21 cellular contexts compared by ENCODE assay signal in genomic region chr7:28571405-28571804, GRCh38.
"Had no signal": no experiment of that assay in that cellular context is flagged by ENCODE, and none has a peak within 500 bp of the region (broad histone marks: within the 10 kb centered on the region; RNA-seq: fewer than 3 reads in every experiment).

No MANE protein-coding gene starts in this region.

- H3K4me3 Mint-ChIP-seq: activated T-helper 17 cell treated with anti-CD3 and anti-CD28 coated beads, Interleukin-2, amount 50 U/mL, for 72 hours; natural killer cell treated with Interleukin-12 subunit alpha and Interleukin-12 subunit beta and Interleukin-15 and Interleukin-18, amount 100 ng/mL, for 72 hours had no signal

- H3K27ac ChIP-seq: foreskin keratinocyte, left lung, right atrium auricular region, skin epidermis, tibial artery had no signal

- H3K36me3 Mint-ChIP-seq: natural killer cell treated with Interleukin-12 subunit alpha and Interleukin-12 subunit beta and Interleukin-15 and Interleukin-18, amount 100 ng/mL, for 72 hours had no signal

- H3K9me3 ChIP-seq: left lung, right atrium auricular region, tibial artery had no signal

- ATAC-seq: activated T-helper 17 cell treated with anti-CD3 and anti-CD28 coated beads, Interleukin-2, amount 50 U/mL, for 72 hours; left lung; natural killer cell treated with Interleukin-12 subunit alpha and Interleukin-12 subunit beta and Interleukin-15 and Interleukin-18, amount 100 ng/mL, for 72 hours had no signal

- H3K4me1 Mint-ChIP-seq: activated T-helper 17 cell treated with anti-CD3 and anti-CD28 coated beads, Interleukin-2, amount 50 U/mL, for 72 hours had no signal

- H3K27ac Mint-ChIP-seq: activated T-helper 17 cell treated with anti-CD3 and anti-CD28 coated beads, Interleukin-2, amount 50 U/mL, for 72 hours; natural killer cell treated with Interleukin-12 subunit alpha and Interleukin-12 subunit beta and Interleukin-15 and Interleukin-18, amount 100 ng/mL, for 72 hours; progenitor cell of endocrine pancreas had no signal

- H3K27me3 ChIP-seq: left lung, right atrium auricular region, tibial artery had no signal

- H3K9me3 Mint-ChIP-seq: natural killer cell treated with Interleukin-12 subunit alpha and Interleukin-12 subunit beta and Interleukin-15 and Interleukin-18, amount 100 ng/mL, for 72 hours had no signal

- H3K4me3 ChIP-seq: left lung, right atrium auricular region, skin epidermis, tibial artery had no signal

- H3K36me3 ChIP-seq: left lung, right atrium auricular region, tibial artery had no signal

- DNase-seq: activated CD4-positive, alpha-beta T cell treated with anti-CD3 and anti-CD28 coated beads for 1 hour; activated CD4-positive, alpha-beta T cell treated with anti-CD3 and anti-CD28 coated beads, Interleukin-2, amount 50 U/mL, for 4 hours; activated naive CD4-positive, alpha-beta T cell treated with Interleukin-2 at 50 U/mL for 16 hours; anterior cingulate cortex; cerebellar nuclear complex; effector memory CD4-positive, alpha-beta T cell; glutamatergic neuron; hypothalamus; kidney; left lung; occipital lobe; stimulated activated CD4-positive, alpha-beta T cell treated with anti-CD3 and anti-CD28 coated beads, Interleukin-15, amount 100 ng/mL, for 24 hours; stimulated activated CD4-positive, alpha-beta T cell treated with anti-CD3 and anti-CD28 coated beads, Interleukin-4, amount 100 ng/mL, for 1 hour; stimulated activated naive CD4-positive, alpha-beta T cell; tibial artery had no signal
